In the genomic region with DNA sequence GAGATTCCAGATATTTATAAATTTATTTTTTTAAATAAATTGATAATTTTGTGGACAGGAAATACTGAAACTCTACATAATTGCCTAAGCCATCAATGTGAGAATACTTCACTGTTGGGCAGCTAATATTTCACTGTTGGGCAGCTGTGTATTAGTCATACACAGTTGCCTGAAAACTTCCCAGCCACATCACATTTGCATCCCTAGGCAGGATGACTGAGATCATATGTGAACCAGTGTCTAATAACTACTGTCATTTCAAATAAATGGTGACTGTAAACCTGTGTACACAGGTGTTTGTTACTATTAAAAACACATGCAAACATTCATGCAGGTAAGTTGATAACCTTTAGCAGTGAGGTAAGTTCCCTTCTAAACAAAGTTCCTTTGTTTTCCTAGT, we compare ENCODE assay signal across 10 cellular contexts. TPM values are rescaled to one million over a fixed set of nuclear protein-coding genes. Genes with fewer than 3 reads are reported as not detected.
DNase-seq lines count a peak whose midpoint lies in the region; ATAC-seq and TF ChIP-seq lines count a peak whose summit lies in the region.
"Had no signal": no experiment of that assay in that cellular context is flagged by ENCODE, and none has a peak within 500 bp of the region (broad histone marks: within the 10 kb centered on the region; RNA-seq: fewer than 3 reads in every experiment).

No MANE protein-coding gene starts in this region.

- in situ Hi-C loops in astrocyte of the spinal cord (cut with HindIII; ENCODE audit: low sequenced_read_pairs): no loop called here

- no peak for TF ChIP-seq CTCF in astrocyte of the spinal cord (IDR thresholded peaks at IDR 0.05; ENCODE audit: low read depth, low read length)

- H3K36me3 ChIP-seq in ACC112 (ENCODE audit: insufficient read depth, low read length): peaks cover 19% of the 10 kb centered on the region

- intact Hi-C loops in Right ventricle myocardium inferior (cut with DNase I): no loop called here

- no peak overlapping the region for H3K4me3 ChIP-seq in ACC112 (ENCODE audit: low read depth, low read length)
- H3K4me3 ChIP-seq in astrocyte of the spinal cord (ENCODE audit: low read depth, low read length): no peak overlapping the region

- H2AFZ ChIP-seq in ACC112 (ENCODE audit: low read length, unreplicated experiment): no peak overlapping the region

- H3K79me2 ChIP-seq in ACC112 (ENCODE audit: control insufficient read depth, insufficient read depth, low read length, unreplicated experiment): no peaks in the 10 kb centered on the region

- H3K27me3 ChIP-seq in ACC112 (ENCODE audit: insufficient read depth, low read length): no peaks in the 10 kb centered on the region

- peaks cover 18% of the 10 kb centered on the region for H3K4me1 ChIP-seq in ACC112 (ENCODE audit: control insufficient read depth, insufficient read depth, low read length, unreplicated experiment)

- DNase-seq in astrocyte of the spinal cord (ENCODE audit: low read depth, low spot score) (peak; percentile 66), NCI-H2171 (lab: John Stamatoyannopoulos, UW) (no peak), Right ventricle myocardium inferior (ENCODE audit: missing footprints) (no peak)
- no peak for DNase-seq in activated CD8-positive, alpha-beta memory T cell treated with anti-CD3 and anti-CD28 coated beads, Interleukin-2, amount 50 U/mL, for 48 hours
- DNase-seq: CD4-positive, CD25-positive, alpha-beta regulatory T cell; stimulated activated CD4-positive, alpha-beta T cell treated with anti-CD3 and anti-CD28 coated beads, Interleukin-2, amount 100 ng/mL, for 24 hours had no signal

- ATAC-seq in GM19452 (IDR thresholded peaks at IDR 0.05; ENCODE audit: unreplicated experiment) (peak; percentile 94), HG03354 (IDR thresholded peaks at IDR 0.05; ENCODE audit: poor library complexity, severe bottlenecking, unreplicated experiment) (peak; percentile 97), Right ventricle myocardium inferior (no peak), HG03025 (IDR thresholded peaks at IDR 0.05; ENCODE audit: low FRiP score, unreplicated experiment) (no peak)

- H3K27ac ChIP-seq in ACC112 (ENCODE audit: low read depth, low read length): peak overlapping the region; percentile 61

RNA-seq across cellular contexts. Expression of gene TMTC3, which starts 43.9 kb away (rescaled TPM):
- 6.9 TPM for total RNA-seq in Right ventricle myocardium inferior

RNA-seq across cellular contexts. Expression of gene CEP290, which starts 44.1 kb away (rescaled TPM):
- 6.1 TPM for total RNA-seq in Right ventricle myocardium inferior

Comparison
In these comparisons a context has a peak if more than half of its experiments do, and no peak if none do; other contexts are left out.
1. ATAC-seq: peak in GM19452 (single experiment) and HG03354 (single experiment); none in Right ventricle myocardium inferior (single experiment) and HG03025 (single experiment).